ENCODE assay signal across 17 cellular contexts in the genomic region with DNA sequence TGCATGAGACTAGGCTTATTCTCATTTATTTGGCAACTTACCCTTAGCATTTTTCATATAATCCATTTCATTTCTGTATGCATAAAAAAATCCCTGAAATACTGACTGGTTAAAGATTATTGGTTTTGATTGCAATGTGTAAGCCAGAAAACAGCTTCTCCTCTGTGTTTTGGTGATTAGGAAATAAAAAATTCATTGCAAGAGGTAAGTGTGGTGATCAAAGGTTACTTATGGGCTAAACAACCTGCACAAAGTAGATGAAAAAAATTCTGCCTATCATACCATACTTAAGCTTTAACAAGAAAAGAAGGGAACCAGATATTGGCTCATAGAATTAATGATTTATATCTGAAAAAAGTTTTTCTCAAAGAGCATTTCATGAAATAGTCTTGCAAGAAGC.
A peak's percentile ranks its signal among the peaks of the same experiment; 100 is the strongest.
DNase-seq lines count a peak whose midpoint lies in the region; ATAC-seq, FAIRE-seq and TF ChIP-seq lines count a peak whose summit lies in the region.
"Had no signal": no experiment of that assay in that cellular context is flagged by ENCODE, and none has a peak within 500 bp of the region (broad histone marks: within the 10 kb centered on the region; RNA-seq: fewer than 3 reads in every experiment).

No MANE protein-coding gene starts in this region.

- ATAC-seq in left lobe of liver, result peak; percentile 85
- peak; percentile 36 for ATAC-seq in mucosa of descending colon
- ATAC-seq: GM12878, GM23338, HCT116 had no signal

- no peak overlapping the region for H3K4me3 Mint-ChIP-seq in osteocyte (ENCODE audit: unreplicated experiment)
- H3K4me3 Mint-ChIP-seq: CD4-positive, alpha-beta memory T cell; GM23338; H9 had no signal

- no peak for FAIRE-seq in small intestine (lab: Jason Lieb, UNC)
- FAIRE-seq: G401.6, GM12878 had no signal

- H3K9me3 Mint-ChIP-seq in osteocyte (ENCODE audit: unreplicated experiment), result peaks cover 11% of the 10 kb centered on the region
- H3K9me3 Mint-ChIP-seq: GM23338 had no signal

- no peaks in the 10 kb centered on the region for H3K27me3 ChIP-seq in small intestine (ENCODE audit: control insufficient read depth in 2 of 2, insufficient read depth in 2 of 2, low read length in 2 of 2)

- H3K27ac ChIP-seq in SK-N-MC (peak overlapping the region; percentile 91; the same call in 1 of the 2 replicates), small intestine (ENCODE audit: low read depth in 1 of 2, low read length in 1 of 2) (no peak overlapping the region)

- TF ChIP-seq CTCF in mucosa of descending colon (IDR thresholded peaks at IDR 0.05), result no peak
- TF ChIP-seq CTCF in osteocyte (IDR thresholded peaks at IDR 0.05), result no peak

- H3K4me1 ChIP-seq in mucosa of descending colon (ENCODE audit: low read depth), result peaks cover 5% of the 10 kb centered on the region
- no peaks in the 10 kb centered on the region for H3K4me1 ChIP-seq in small intestine (ENCODE audit: control insufficient read depth in 2 of 2, insufficient read depth in 1 of 2, low read depth in 1 of 2, low read length in 1 of 2)

- H3K27me3 Mint-ChIP-seq in osteocyte (ENCODE audit: unreplicated experiment), result no peaks in the 10 kb centered on the region
- H3K27me3 Mint-ChIP-seq: CD4-positive, alpha-beta memory T cell had no signal

- H3K36me3 ChIP-seq in SK-N-MC (ENCODE audit: insufficient read depth, low read length), result no peaks in the 10 kb centered on the region
- no peaks in the 10 kb centered on the region for H3K36me3 ChIP-seq in mucosa of descending colon (ENCODE audit: low read depth)
- no peaks in the 10 kb centered on the region for H3K36me3 ChIP-seq in small intestine (ENCODE audit: control insufficient read depth in 2 of 2, insufficient read depth in 2 of 2, low read length in 2 of 2)

- no peak overlapping the region for H3K27ac Mint-ChIP-seq in osteocyte (ENCODE audit: unreplicated experiment)
- H3K27ac Mint-ChIP-seq: GM23338 had no signal

- H3K4me1 Mint-ChIP-seq in osteocyte (ENCODE audit: unreplicated experiment), result peaks cover 11% of the 10 kb centered on the region
- H3K4me1 Mint-ChIP-seq: H9 had no signal

- intact Hi-C loops in mucosa of descending colon (cut with DNase I, micrococcal nuclease), result no loop called here

- H3K9me3 ChIP-seq in SK-N-MC (ENCODE audit: low read depth, low read length) (peaks cover 2% of the 10 kb centered on the region; the same call in 1 of the 2 replicates), mucosa of descending colon (no peaks in the 10 kb centered on the region), small intestine (ENCODE audit: control insufficient read depth, low read depth) (no peaks in the 10 kb centered on the region)

- H3K4me3 ChIP-seq in SK-N-MC, result no peak overlapping the region; the same call in 1 of the 2 replicates
- no peak overlapping the region for H3K4me3 ChIP-seq in mucosa of descending colon
- H3K4me3 ChIP-seq in small intestine (ENCODE audit: low read depth in 1 of 2, low read length in 2 of 2), result no peak overlapping the region
- H3K4me3 ChIP-seq: GM12878, GM23338 had no signal

- DNase-seq in SK-N-MC (ENCODE audit: low read depth, low spot score) (no peak), left lobe of liver (ENCODE audit: low spot score) (no peak), mucosa of descending colon (no peak), small intestine (peak; percentile 14), GF-D8 (lab: John Stamatoyannopoulos, UW) (no peak), SK-N-DZ (ENCODE audit: low spot score) (no peak), osteocyte (ENCODE audit: extremely low spot score, unreplicated experiment) (no peak)
- DNase-seq: C1 segment of cervical spinal cord; Calu3; CD4-positive, alpha-beta memory T cell; COR-L47; DND-41; H9 had no signal

- peaks cover 18% of the 10 kb centered on the region for H3K36me3 Mint-ChIP-seq in osteocyte (ENCODE audit: unreplicated experiment)

- H3K9ac ChIP-seq in SK-N-MC (ENCODE audit: insufficient read length), result no peak overlapping the region
